1 cellular context compared by ENCODE assay signal in genomic region chr1:58710190-58710589, GRCh38.
TF ChIP-seq lines count a peak whose summit lies in the region.

No MANE protein-coding gene starts in this region.

TF ChIP-seq in GM23338, 12 proteins besides CTCF, POLR2A, EP300 and RAD21 (continued from another document):
- TF ChIP-seq, protein P1, sequence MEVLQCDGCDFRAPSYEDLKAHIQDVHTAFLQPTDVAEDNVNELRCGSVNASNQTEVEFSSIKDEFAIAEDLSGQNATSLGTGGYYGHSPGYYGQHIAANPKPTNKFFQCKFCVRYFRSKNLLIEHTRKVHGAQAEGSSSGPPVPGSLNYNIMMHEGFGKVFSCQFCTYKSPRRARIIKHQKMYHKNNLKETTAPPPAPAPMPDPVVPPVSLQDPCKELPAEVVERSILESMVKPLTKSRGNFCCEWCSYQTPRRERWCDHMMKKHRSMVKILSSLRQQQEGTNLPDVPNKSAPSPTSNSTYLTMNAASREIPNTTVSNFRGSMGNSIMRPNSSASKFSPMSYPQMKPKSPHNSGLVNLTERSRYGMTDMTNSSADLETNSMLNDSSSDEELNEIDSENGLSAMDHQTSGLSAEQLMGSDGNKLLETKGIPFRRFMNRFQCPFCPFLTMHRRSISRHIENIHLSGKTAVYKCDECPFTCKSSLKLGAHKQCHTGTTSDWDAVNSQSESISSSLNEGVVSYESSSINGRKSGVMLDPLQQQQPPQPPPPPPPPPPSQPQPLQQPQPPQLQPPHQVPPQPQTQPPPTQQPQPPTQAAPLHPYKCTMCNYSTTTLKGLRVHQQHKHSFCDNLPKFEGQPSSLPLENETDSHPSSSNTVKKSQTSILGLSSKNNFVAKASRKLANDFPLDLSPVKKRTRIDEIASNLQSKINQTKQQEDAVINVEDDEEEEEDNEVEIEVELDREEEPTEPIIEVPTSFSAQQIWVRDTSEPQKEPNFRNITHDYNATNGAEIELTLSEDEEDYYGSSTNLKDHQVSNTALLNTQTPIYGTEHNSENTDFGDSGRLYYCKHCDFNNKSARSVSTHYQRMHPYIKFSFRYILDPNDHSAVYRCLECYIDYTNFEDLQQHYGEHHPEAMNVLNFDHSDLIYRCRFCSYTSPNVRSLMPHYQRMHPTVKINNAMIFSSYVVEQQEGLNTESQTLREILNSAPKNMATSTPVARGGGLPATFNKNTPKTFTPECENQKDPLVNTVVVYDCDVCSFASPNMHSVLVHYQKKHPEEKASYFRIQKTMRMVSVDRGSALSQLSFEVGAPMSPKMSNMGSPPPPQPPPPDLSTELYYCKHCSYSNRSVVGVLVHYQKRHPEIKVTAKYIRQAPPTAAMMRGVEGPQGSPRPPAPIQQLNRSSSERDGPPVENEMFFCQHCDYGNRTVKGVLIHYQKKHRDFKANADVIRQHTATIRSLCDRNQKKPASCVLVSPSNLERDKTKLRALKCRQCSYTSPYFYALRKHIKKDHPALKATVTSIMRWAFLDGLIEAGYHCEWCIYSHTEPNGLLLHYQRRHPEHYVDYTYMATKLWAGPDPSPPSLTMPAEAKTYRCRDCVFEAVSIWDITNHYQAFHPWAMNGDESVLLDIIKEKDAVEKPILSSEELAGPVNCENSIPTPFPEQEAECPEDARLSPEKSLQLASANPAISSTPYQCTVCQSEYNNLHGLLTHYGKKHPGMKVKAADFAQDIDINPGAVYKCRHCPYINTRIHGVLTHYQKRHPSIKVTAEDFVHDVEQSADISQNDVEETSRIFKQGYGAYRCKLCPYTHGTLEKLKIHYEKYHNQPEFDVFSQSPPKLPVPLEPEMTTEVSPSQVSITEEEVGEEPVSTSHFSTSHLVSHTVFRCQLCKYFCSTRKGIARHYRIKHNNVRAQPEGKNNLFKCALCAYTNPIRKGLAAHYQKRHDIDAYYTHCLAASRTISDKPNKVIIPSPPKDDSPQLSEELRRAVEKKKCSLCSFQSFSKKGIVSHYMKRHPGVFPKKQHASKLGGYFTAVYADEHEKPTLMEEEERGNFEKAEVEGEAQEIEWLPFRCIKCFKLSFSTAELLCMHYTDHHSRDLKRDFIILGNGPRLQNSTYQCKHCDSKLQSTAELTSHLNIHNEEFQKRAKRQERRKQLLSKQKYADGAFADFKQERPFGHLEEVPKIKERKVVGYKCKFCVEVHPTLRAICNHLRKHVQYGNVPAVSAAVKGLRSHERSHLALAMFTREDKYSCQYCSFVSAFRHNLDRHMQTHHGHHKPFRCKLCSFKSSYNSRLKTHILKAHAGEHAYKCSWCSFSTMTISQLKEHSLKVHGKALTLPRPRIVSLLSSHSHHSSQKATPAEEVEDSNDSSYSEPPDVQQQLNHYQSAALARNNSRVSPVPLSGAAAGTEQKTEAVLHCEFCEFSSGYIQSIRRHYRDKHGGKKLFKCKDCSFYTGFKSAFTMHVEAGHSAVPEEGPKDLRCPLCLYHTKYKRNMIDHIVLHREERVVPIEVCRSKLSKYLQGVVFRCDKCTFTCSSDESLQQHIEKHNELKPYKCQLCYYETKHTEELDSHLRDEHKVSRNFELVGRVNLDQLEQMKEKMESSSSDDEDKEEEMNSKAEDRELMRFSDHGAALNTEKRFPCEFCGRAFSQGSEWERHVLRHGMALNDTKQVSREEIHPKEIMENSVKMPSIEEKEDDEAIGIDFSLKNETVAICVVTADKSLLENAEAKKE (CRISPR knock-in tag; IDR thresholded peaks at IDR 0.05): no peak
- no peak for TF ChIP-seq POLR2AphosphoS5 (IDR thresholded peaks at IDR 0.05; ENCODE audit: low read depth)
